In the genomic region with DNA sequence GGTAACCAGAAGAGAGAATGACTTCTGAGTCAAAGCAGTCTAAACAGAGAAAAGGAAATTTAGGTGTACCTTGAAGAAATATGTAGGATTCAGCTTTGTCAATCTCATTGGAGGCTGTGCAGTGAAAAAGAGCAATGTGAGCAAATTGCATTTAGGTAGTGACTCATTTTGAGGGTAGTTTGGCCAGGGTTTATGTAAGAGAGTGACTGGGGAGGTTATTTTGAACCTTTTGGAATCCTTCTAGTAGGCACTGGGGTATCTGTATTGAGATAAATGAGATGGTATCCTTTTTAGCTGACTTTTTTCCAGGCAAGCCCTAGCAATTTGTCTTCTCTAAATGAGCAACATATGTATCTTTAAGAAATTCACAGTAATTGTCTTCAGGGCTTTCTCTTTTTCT, we compare ENCODE assay signal across 24 cellular contexts.
DNase-seq lines count a peak whose midpoint lies in the region; ATAC-seq, FAIRE-seq and TF ChIP-seq lines count a peak whose summit lies in the region.
"Had no signal": no experiment of that assay in that cellular context is flagged by ENCODE, and none has a peak within 500 bp of the region (broad histone marks: within the 10 kb centered on the region; RNA-seq: fewer than 3 reads in every experiment).

No MANE protein-coding gene starts in this region.

- H3K27ac ChIP-seq in mesenchymal stem cell (ENCODE audit: low read length, poor library complexity, severe bottlenecking) = no peak overlapping the region
- H3K27ac ChIP-seq: esophagus muscularis mucosa, KMS-11, SJCRH30 had no signal

- no peaks in the 10 kb centered on the region for H3K36me3 ChIP-seq in bronchial epithelial cell (ENCODE audit: control insufficient read depth, insufficient read depth, low read length)
- H3K36me3 ChIP-seq in mesenchymal stem cell (ENCODE audit: control insufficient read depth in 1 of 2, insufficient read depth in 2 of 2, low read depth in 1 of 2, low read length in 2 of 2) = no peaks in the 10 kb centered on the region
- H3K36me3 ChIP-seq: esophagus muscularis mucosa, SJCRH30, upper lobe of left lung had no signal

- no peak overlapping the region for H2BK5ac ChIP-seq in mesenchymal stem cell (ENCODE audit: low read depth, low read length, poor library complexity, severe bottlenecking)

- H4K91ac ChIP-seq in mesenchymal stem cell (ENCODE audit: low read length) = no peak overlapping the region

- no peak overlapping the region for H2AFZ ChIP-seq in mesenchymal stem cell (ENCODE audit: low read depth, low read length)

- H2BK120ac ChIP-seq in mesenchymal stem cell (ENCODE audit: low read depth, low read length) = no peak overlapping the region

- peaks cover 4% of the 10 kb centered on the region for H3K79me1 ChIP-seq in mesenchymal stem cell (replicated peaks; ENCODE audit: low read length, poor library complexity, severe bottlenecking)

- no peak overlapping the region for H3K18ac ChIP-seq in mesenchymal stem cell (ENCODE audit: low read depth in 1 of 2, low read length in 2 of 2)

- ATAC-seq in HG02623 (IDR thresholded peaks at IDR 0.05; ENCODE audit: unreplicated experiment) (no peak), HG02852 (IDR thresholded peaks at IDR 0.05; ENCODE audit: unreplicated experiment) (no peak)
- ATAC-seq: activated CD4-positive, CD25-positive, alpha-beta regulatory T cell treated with anti-CD3 and anti-CD28 coated beads, Interleukin-2, amount 50 U/mL, for 24 hours; CD8-positive, alpha-beta T cell; sciatic nerve; stimulated activated naive CD8-positive, alpha-beta T cell treated with anti-CD3 and anti-CD28 coated beads, Interleukin-15, Interleukin-2, amounts not matched to agents 100 U/mL and 50 U/mL, for 24 hours had no signal

- H3K9ac ChIP-seq in mesenchymal stem cell (ENCODE audit: low read length) = peak overlapping the region; percentile 74
- H3K9ac ChIP-seq: KMS-11 had no signal

- no peak overlapping the region for H3K4me2 ChIP-seq in mesenchymal stem cell (ENCODE audit: low read length, poor library complexity, severe bottlenecking)
- H3K4me2 ChIP-seq: KMS-11 had no signal

- H3K4ac ChIP-seq in mesenchymal stem cell (ENCODE audit: low read depth in 1 of 2, low read length in 2 of 2) = no peak overlapping the region

- H3K23ac ChIP-seq in mesenchymal stem cell (ENCODE audit: low read length in 2 of 2) = no peak overlapping the region

- H2BK12ac ChIP-seq in mesenchymal stem cell (ENCODE audit: low read length in 2 of 2) = no peak overlapping the region

- no peak for TF ChIP-seq CTCF in AG10803 (conservative IDR thresholded peaks at IDR 0.05; ENCODE audit: low read length)
- no peak for TF ChIP-seq CTCF in bronchial epithelial cell (IDR thresholded peaks at IDR 0.05; ENCODE audit: insufficient read depth, low read length, severe bottlenecking)

- H3K9me3 ChIP-seq in mesenchymal stem cell (ENCODE audit: control insufficient read depth, low read length) = no peaks in the 10 kb centered on the region
- H3K9me3 ChIP-seq: esophagus muscularis mucosa, upper lobe of left lung had no signal

- H3K4me3 ChIP-seq in AG10803 (ENCODE audit: low read length) (no peak overlapping the region), bronchial epithelial cell (ENCODE audit: low read depth, low read length) (no peak overlapping the region), mesenchymal stem cell (ENCODE audit: insufficient read depth in 1 of 2, low read depth in 1 of 2, low read length in 2 of 2) (peak overlapping the region in 1 of 2 experiments; percentile 13)
- H3K4me3 ChIP-seq: esophagus muscularis mucosa, SJCRH30, upper lobe of left lung had no signal

- FAIRE-seq in bronchial epithelial cell (lab: Jason Lieb, UNC) = no peak
- FAIRE-seq: kidney had no signal

- H3K27me3 ChIP-seq in bronchial epithelial cell (ENCODE audit: control insufficient read depth, insufficient read depth, low read length) = no peaks in the 10 kb centered on the region
- H3K27me3 ChIP-seq in mesenchymal stem cell (ENCODE audit: control insufficient read depth in 1 of 2, insufficient read depth in 1 of 2, low read length in 2 of 2) = no peaks in the 10 kb centered on the region
- H3K27me3 ChIP-seq: esophagus muscularis mucosa, SJCRH30, upper lobe of left lung had no signal

- H4K8ac ChIP-seq in mesenchymal stem cell (ENCODE audit: low read length) = no peak overlapping the region

- no peak overlapping the region for H2BK15ac ChIP-seq in mesenchymal stem cell (ENCODE audit: low read depth, poor library complexity, severe bottlenecking)

- peaks cover 2% of the 10 kb centered on the region for H3K4me1 ChIP-seq in mesenchymal stem cell (ENCODE audit: control insufficient read depth, insufficient read depth, low read depth, low read length)

- no peak overlapping the region for H3K14ac ChIP-seq in mesenchymal stem cell (ENCODE audit: low read length in 2 of 2)

- H2AK5ac ChIP-seq in mesenchymal stem cell (ENCODE audit: low read length, severe bottlenecking) = no peak overlapping the region

- DNase-seq in AG10803 (ENCODE audit: low read depth) = peak; percentile 57
- DNase-seq in M059J (ENCODE audit: low read depth) = peak; percentile 62
- DNase-seq in bronchial epithelial cell (ENCODE audit: low read depth) = peak; percentile 75
- DNase-seq in mesenchymal stem cell = peak; percentile 20
- no peak for DNase-seq in SKM-1 treated with dmso at 0.1 percent for 144 hours (lab: John Stamatoyannopoulos, UW; ENCODE audit: unreplicated experiment)
- no peak for DNase-seq in HuH-7 (ENCODE audit: low spot score)
- DNase-seq: activated CD8-positive, alpha-beta memory T cell treated with anti-CD3 and anti-CD28 coated beads for 24 hours; caudate nucleus; CD8-positive, alpha-beta T cell; DMS79 treated with DMSO at 0.1 percent for 48 hours; H9; hippocampal formation; kidney; NCI-H1105 treated with DMSO at 0.1 percent for 48 hours; NCI-H69; SJCRH30; stimulated activated naive CD8-positive, alpha-beta T cell treated with anti-CD3 and anti-CD28 coated beads, Interleukin-15, Interleukin-2, amounts not matched to agents 100 U/mL and 50 U/mL, for 24 hours; upper lobe of left lung had no signal

Comparison
In these comparisons a context has a peak if more than half of its experiments do, and no peak if none do; other contexts are left out.
1. DNase-seq: peak in AG10803 (single experiment), M059J (single experiment), bronchial epithelial cell (single experiment) and mesenchymal stem cell (single experiment); none in SKM-1 treated with dmso at 0.1 percent for 144 hours (single experiment) and HuH-7 (single experiment).